In genomic region chr11:27705873-27706820, GRCh38 we compare ENCODE assay signal across 9 cellular contexts. TPM values are rescaled to one million over a fixed set of nuclear protein-coding genes. Genes with fewer than 3 reads are reported as not detected.
DNase-seq lines count a peak whose midpoint lies in the region; ATAC-seq, FAIRE-seq and TF ChIP-seq lines count a peak whose summit lies in the region.
"Had no signal": no experiment of that assay in that cellular context is flagged by ENCODE, and none has a peak within 500 bp of the region (broad histone marks: within the 10 kb centered on the region; RNA-seq: fewer than 3 reads in every experiment).

No MANE protein-coding gene starts in this region.

- TF ChIP-seq CTCF in D721Med (IDR thresholded peaks at IDR 0.05; ENCODE audit: insufficient read depth, missing control alignments), result peak; percentile 62

- no peak for FAIRE-seq in D721Med (lab: Jason Lieb, UNC)

- no peaks in the 10 kb centered on the region for H3K4me1 ChIP-seq in SJCRH30

- H3K9me3 ChIP-seq in SJCRH30 (replicated peaks), result no peaks in the 10 kb centered on the region

- H3K4me3 ChIP-seq in SJCRH30, result no peak overlapping the region
- H3K4me3 ChIP-seq: SK-N-MC had no signal

- no peaks in the 10 kb centered on the region; the same call in 1 of the 2 replicates for H3K27me3 ChIP-seq in SJCRH30

- peak; percentile 72 for ATAC-seq in HG03095 (IDR thresholded peaks at IDR 0.05; ENCODE audit: unreplicated experiment)

- no peak for DNase-seq in D721Med (ENCODE audit: insufficient read length, low spot score)
- DNase-seq in GM19238 (ENCODE audit: insufficient read length, low spot score), result peak; percentile 42
- peak; percentile 46 to 55 for DNase-seq in SJCRH30
- peak; percentile 76 for DNase-seq in iPS-NIHi7 (ENCODE audit: extremely low spot score)
- no peak for DNase-seq in activated CD4-positive, CD25-positive, alpha-beta regulatory T cell (lab: John Stamatoyannopoulos, UW)
- no peak for DNase-seq in posterior vena cava (ENCODE audit: low spot score)
- no peak for DNase-seq in NCI-H2196 (lab: John Stamatoyannopoulos, UW; ENCODE audit: unreplicated experiment)

- no peak overlapping the region for H3K27ac ChIP-seq in SJCRH30
- H3K27ac ChIP-seq: SK-N-MC had no signal

- intact Hi-C loops in posterior vena cava (cut with DNase I), result loop anchor here (10.0 kb wide), 2 partner anchors 399 to 819 kb away; partner anchors contain the start of genes KIF18A (in 1 of the 2) and METTL15 (in 1 of the 2)

- H3K36me3 ChIP-seq in SJCRH30, result no peaks in the 10 kb centered on the region

RNA-seq across cellular contexts. Expression of gene BDNF, which starts 5.9 kb away (rescaled TPM):
- total RNA-seq in SJCRH30 (2014; rRNA removed; shearing (Covaris generic)), result 0.20 and 0.42 TPM in 2 replicates
- total RNA-seq in posterior vena cava, result 10 to 100 TPM; 12.5 to 35.7 TPM

Comparison
In these comparisons a context has a peak if more than half of its experiments do, and no peak if none do; other contexts are left out.
1. DNase-seq: peak in GM19238 (single experiment), SJCRH30 (2 of 2) and iPS-NIHi7 (single experiment); none in D721Med (single experiment), activated CD4-positive, CD25-positive, alpha-beta regulatory T cell (0 of 4), posterior vena cava (single experiment) and NCI-H2196 (single experiment).